ENCODE assay signal across 8 cellular contexts in genomic region chr13:48233097-48233885, GRCh38. TPM values are rescaled to one million over a fixed set of nuclear protein-coding genes. Genes with fewer than 3 reads are reported as not detected.
DNase-seq lines count a peak whose midpoint lies in the region; ATAC-seq, FAIRE-seq and TF ChIP-seq lines count a peak whose summit lies in the region.

ITM2B (plus strand) TSS chr13:48233206; CDS start chr13:48233361, 155 bp downstream.

- H3K36me3 ChIP-seq in H1 (ENCODE audit: control insufficient read depth in 2 of 4, insufficient read depth in 4 of 4, low read length in 3 of 4), result no peaks in the 10 kb centered on the region
- H3K36me3 ChIP-seq in mesendoderm (ENCODE audit: control insufficient read depth, insufficient read depth, low read length), result no peaks in the 10 kb centered on the region

- peak within 1 kb of the TSS; percentile 84 to 97 (median 94) for H3K4me3 ChIP-seq in H1 (ENCODE audit: extremely low read depth in 1 of 4, insufficient read depth in 2 of 4, low read depth in 3 of 4, low read length in 4 of 4)
- peak within 1 kb of the TSS; percentile 77 for H3K4me3 ChIP-seq in mesendoderm (ENCODE audit: low read length)

- no peak within 1 kb of the TSS for H3K14ac ChIP-seq in H1 (ENCODE audit: insufficient read length)

- H2BK5ac ChIP-seq in H1 (ENCODE audit: low read depth, low read length), result peak within 1 kb of the TSS; percentile 88
- H2BK5ac ChIP-seq in mesendoderm (ENCODE audit: low read length), result peak within 1 kb of the TSS; percentile 26

- H2BK20ac ChIP-seq in H1 (ENCODE audit: low read length), result peak within 1 kb of the TSS; percentile 34; the same call in 1 of the 2 replicates

- H3K4me2 ChIP-seq in H1 (ENCODE audit: insufficient read depth in 1 of 2, low read depth in 2 of 2, low read length in 2 of 2) (peak within 1 kb of the TSS; percentile 74 to 86), mesendoderm (ENCODE audit: low read length) (peak within 1 kb of the TSS; percentile 35)

- H3K23me2 ChIP-seq in H1 (ENCODE audit: low read depth, low read length), result peaks cover 4% of the 10 kb centered on the region; the same call in 1 of the 2 replicates

- no peak for FAIRE-seq in H1 (lab: Jason Lieb, UNC)

- H4K20me1 ChIP-seq in H1 (replicated peaks in 1 of 2; ENCODE audit: control insufficient read depth in 1 of 2, insufficient read depth in 2 of 2, low read length in 2 of 2), result peaks cover 0 to 1% of the 10 kb centered on the region in 2 experiments

- no peak within 1 kb of the TSS for H4K91ac ChIP-seq in H1 (replicated peaks; ENCODE audit: insufficient read length, low read length)

- H4K8ac ChIP-seq in H1 (ENCODE audit: extremely low read depth, insufficient read depth, low read length), result peak within 1 kb of the TSS; percentile 98
- no peak within 1 kb of the TSS for H4K8ac ChIP-seq in mesendoderm (ENCODE audit: low read depth, low read length)

- peak within 1 kb of the TSS; percentile 94 for H3K18ac ChIP-seq in H1 (ENCODE audit: extremely low read depth, low read length)
- peak within 1 kb of the TSS; percentile 91 for H3K18ac ChIP-seq in mesendoderm (ENCODE audit: low read length)

- peak within 1 kb of the TSS; percentile 61 for H2BK12ac ChIP-seq in H1 (ENCODE audit: low read depth, low read length)

- peak; percentile 13 to 42; a peak in 3 of 4 replicates for TF ChIP-seq RAD21 in H1 (IDR thresholded peaks at IDR 0.05 in 1 of 2, conservative IDR thresholded peaks at IDR 0.05 in 1 of 2; ENCODE audit: low read depth in 2 of 2, low read length in 2 of 2)

- no peaks in the 10 kb centered on the region for H3K79me1 ChIP-seq in H1 (ENCODE audit: low read depth, low read length)
- no peaks in the 10 kb centered on the region for H3K79me1 ChIP-seq in mesendoderm (ENCODE audit: low read length)

- H3K27ac ChIP-seq in H1 (ENCODE audit: low read depth, low read length) (peak within 1 kb of the TSS; percentile 88), mesendoderm (ENCODE audit: low read depth, low read length) (peak within 1 kb of the TSS; percentile 89)

- H3K9ac ChIP-seq in H1 (replicated peaks in 1 of 4; ENCODE audit: extremely low read depth in 1 of 4, low read depth in 3 of 4, low read length in 3 of 4) (peak within 1 kb of the TSS; percentile 86 to 96 (median 96)), mesendoderm (ENCODE audit: low read length) (peak within 1 kb of the TSS; percentile 97)

- CTCF ChIA-PET in H1 (lab: Charles Lee; ENCODE audit: partially characterized antibody), result interaction anchor here (1.1 to 2.8 kb wide), 3 partner anchors 8 to 106 kb away, joined by 3 to 8 read pairs (median 4); no protein-coding TSS in a partner anchor

- POLR2A ChIA-PET in H1 (lab: Charles Lee; ENCODE audit: partially characterized antibody), result interaction anchor here (0.7 to 2.0 kb wide), 13 partner anchors 8 to 196 kb away, joined by 3 to 6 read pairs (median 4); partner anchors contain the start of genes MED4 and NUDT15

- no peaks in the 10 kb centered on the region for H3K9me3 ChIP-seq in H1 (ENCODE audit: insufficient read depth in 2 of 2, low read depth in 1 of 2, low read length in 1 of 2)

- H4K5ac ChIP-seq in H1 (ENCODE audit: insufficient read length, low read depth, low read length) (peak within 1 kb of the TSS; percentile 81), mesendoderm (ENCODE audit: low read length) (no peak within 1 kb of the TSS)

- H3K4ac ChIP-seq in H1 (replicated peaks; ENCODE audit: insufficient read length, low read depth, low read length) (no peak within 1 kb of the TSS), mesendoderm (ENCODE audit: low read depth, low read length) (peak within 1 kb of the TSS; percentile 95)

- peak within 1 kb of the TSS; percentile 52 for H3K56ac ChIP-seq in H1 (replicated peaks; ENCODE audit: insufficient read length, low read depth, low read length)
- peak within 1 kb of the TSS; percentile 92 for H3K56ac ChIP-seq in mesendoderm (ENCODE audit: low read length)

- H3K4me1 ChIP-seq in H1 (replicated peaks in 1 of 4; ENCODE audit: control insufficient read depth in 3 of 4, insufficient read depth in 4 of 4, low read length in 3 of 4) (peaks cover 4 to 9% (median 6%) of the 10 kb centered on the region in 4 experiments; a peak in 6 of 7 replicates), mesendoderm (ENCODE audit: control insufficient read depth, low read depth, low read length) (peaks cover 3% of the 10 kb centered on the region)

- H3K79me2 ChIP-seq in H1 (ENCODE audit: control insufficient read depth in 1 of 2, insufficient read depth in 2 of 2, low read length in 2 of 2) (peaks cover 0 to 48% of the 10 kb centered on the region in 2 experiments; a peak in 2 of 4 replicates), mesendoderm (ENCODE audit: control insufficient read depth, insufficient read depth, low read length) (peaks cover 17% of the 10 kb centered on the region)

- H3K27me3 ChIP-seq in H1 (replicated peaks in 1 of 4; ENCODE audit: control insufficient read depth in 3 of 4, extremely low read depth in 1 of 4, insufficient read depth in 3 of 4, low read length in 3 of 4) (peaks cover 0 to 8% (median 3%) of the 10 kb centered on the region in 4 experiments; a peak in 3 of 7 replicates), mesendoderm (ENCODE audit: insufficient read depth, low read length, poor library complexity) (no peaks in the 10 kb centered on the region)

- no peak within 1 kb of the TSS for H3K23ac ChIP-seq in H1 (ENCODE audit: insufficient read length)
- peak within 1 kb of the TSS; percentile 97 for H3K23ac ChIP-seq in mesendoderm (ENCODE audit: low read length)

- peak within 1 kb of the TSS; percentile 87 for H2AFZ ChIP-seq in H1 (ENCODE audit: low read length)

- ATAC-seq in GM18861 (IDR thresholded peaks at IDR 0.05; ENCODE audit: unreplicated experiment), result peak; percentile 34
- peak; percentile 39 for ATAC-seq in HG03103 (IDR thresholded peaks at IDR 0.05; ENCODE audit: low read depth, unreplicated experiment)

- TF ChIP-seq CTCF in H1 (IDR thresholded peaks at IDR 0.05; ENCODE audit: control extremely low read depth in 1 of 3, insufficient read depth in 1 of 3, low read depth in 1 of 3, low read length in 3 of 3), result peak; percentile 25 to 33 (median 26); a peak in 3 of 4 replicates

- H2BK15ac ChIP-seq in H1 (ENCODE audit: low read length) (peak within 1 kb of the TSS; percentile 36), mesendoderm (replicated peaks; ENCODE audit: low read depth) (no peak within 1 kb of the TSS)

- no peak for TF ChIP-seq EP300 in H1 (IDR thresholded peaks at IDR 0.05; ENCODE audit: borderline replicate concordance in 1 of 2, low read depth in 2 of 2, low read length in 2 of 2)

- no peak within 1 kb of the TSS for H2AK5ac ChIP-seq in H1 (ENCODE audit: low read depth, low read length)
- H2AK5ac ChIP-seq in mesendoderm (ENCODE audit: low read length), result no peak within 1 kb of the TSS

- H2BK120ac ChIP-seq in H1 (replicated peaks; ENCODE audit: low read depth, low read length) (no peak within 1 kb of the TSS), mesendoderm (ENCODE audit: low read depth, low read length) (peak within 1 kb of the TSS; percentile 30)

- peak; percentile 74 to 78 for TF ChIP-seq POLR2A in H1 (IDR thresholded peaks at IDR 0.05; ENCODE audit: control extremely low read depth in 1 of 2, low read depth in 2 of 2, low read length in 2 of 2)

- peak; percentile 81 for DNase-seq in AG08395 (ENCODE audit: low spot score)
- DNase-seq in NCI-H82 treated with DMSO at 0.1 percent for 48 hours (lab: John Stamatoyannopoulos, UW; ENCODE audit: unreplicated experiment), result peak; percentile 49
- peak; percentile 87 for DNase-seq in activated CD8-positive, alpha-beta memory T cell treated with anti-CD3 and anti-CD28 coated beads for 24 hours
- DNase-seq in H1 (ENCODE audit: low read depth in 1 of 2, low spot score in 2 of 2), result peak in 1 of 2 experiments; percentile 74
- DNase-seq in mesendoderm, result peak; percentile 83
- peak; percentile 24 for DNase-seq in stimulated activated CD8-positive, alpha-beta memory T cell treated with anti-CD3 and anti-CD28 coated beads, Interleukin-15, amount 100 ng/mL, for 24 hours (ENCODE audit: low read depth)

- 2% methylated on average over 41 of the region's 87 CpGs; no CpG with 5 or more reads in 1 of the 2 experiments for WGBS in H1 (ENCODE audit: extremely low coverage in 1 of 2, insufficient coverage in 1 of 2, insufficient read length in 1 of 2, insufficient replicate concordance in 2 of 2, low coverage in 1 of 2, low lambda C conversion rate in 2 of 2, missing lambda C conversion rate in 1 of 2), 2 experiments
- WGBS in mesendoderm (ENCODE audit: extremely low coverage, insufficient coverage, low lambda C conversion rate), result no CpG with 5 or more reads among the region's 87 CpGs

TF ChIP-seq in H1, 55 proteins besides CTCF, POLR2A, EP300 and RAD21 (continues in another document):
- TF ChIP-seq PHF8 (conservative IDR thresholded peaks at IDR 0.05; ENCODE audit: low read depth, low read length), result peak; percentile 85
- peak in 1 of 2 experiments; percentile 68; a peak in 1 of 4 replicates for TF ChIP-seq HDAC2 (IDR thresholded peaks at IDR 0.05; ENCODE audit: borderline replicate concordance in 1 of 2, low read depth in 2 of 2, low read length in 2 of 2)
- TF ChIP-seq KDM4A (IDR thresholded peaks at IDR 0.05; ENCODE audit: low read depth, low read length, severe bottlenecking), result peak; percentile 89
- TF ChIP-seq SIN3A (conservative IDR thresholded peaks at IDR 0.05 in 1 of 2, IDR thresholded peaks at IDR 0.05 in 1 of 2; ENCODE audit: low read depth in 1 of 2, low read length in 2 of 2), result 0 out of 4 replicates have a peak, but pooled peaks of 1 of the 2 experiments have one; percentile 23
- TF ChIP-seq TAF7 (optimal IDR thresholded peaks at IDR 0.05; ENCODE audit: borderline replicate concordance, low read depth, low read length), result peak; percentile 90
- TF ChIP-seq EGR1 (IDR thresholded peaks at IDR 0.05; ENCODE audit: borderline replicate concordance, low read depth, low read length), result 0 out of 2 replicates have a peak, but pooled peaks have one; percentile 8
- peak; percentile 76 for TF ChIP-seq POLR2AphosphoS5 (IDR thresholded peaks at IDR 0.05; ENCODE audit: low read depth, low read length)
- no peak for TF ChIP-seq TCF12 (IDR thresholded peaks at IDR 0.05; ENCODE audit: low read depth, low read length)
- no peak for TF ChIP-seq CBX5 (IDR thresholded peaks at IDR 0.05; ENCODE audit: low read depth, low read length)
- TF ChIP-seq RBBP5 (IDR thresholded peaks at IDR 0.05; ENCODE audit: borderline replicate concordance, low read depth, low read length), result peak; percentile 67; the same call in 1 of the 2 replicates

RNA-seq across cellular contexts. Expression of gene ITM2B, which starts in this region (rescaled TPM):
- total RNA-seq in H1 (2021; fragmentation: NEBNext Ultra II Directional; extraction: Animal tissue kit (Norgen Biotek cat#: 25700)), result 179 and 184 TPM in 2 replicates
- 66.9 and 132 TPM in 2 replicates for polyA plus RNA-seq in H1 (2011; rRNA removed)
- 83.2 TPM for polyA plus RNA-seq in H1 (2011; cell fraction: cytosol; rRNA removed)
- polyA plus RNA-seq in H1 (2011; cell fraction: nucleus; rRNA removed), result 42.4 TPM
- polyA plus RNA-seq in H1 (2012, experiment 1 of 2), result 86.9 to 165 TPM (median 103 TPM) in 4 replicates
- 75.5 TPM for polyA plus RNA-seq in H1 (2012, experiment 2 of 2)
- 282 TPM for polyA plus RNA-seq in H1 (2013, experiment 1 of 2)
- polyA plus RNA-seq in H1 (2013, experiment 2 of 2), result 330 TPM
- 48.5 and 71.9 TPM in 2 replicates for polyA minus RNA-seq in H1 (2011; rRNA and poly(A)+ RNA removed)
- 67.2 TPM for polyA minus RNA-seq in H1 (2011; cell fraction: cytosol; rRNA and poly(A)+ RNA removed)
- polyA minus RNA-seq in H1 (2011; cell fraction: nucleus; rRNA and poly(A)+ RNA removed), result 24.7 TPM
- polyA plus RNA-seq in mesendoderm (2013, experiment 1 of 2), result 194 TPM
- polyA plus RNA-seq in mesendoderm (2013, experiment 2 of 2), result 196 TPM
